Comparison of ENCODE assay signal across 14 cellular contexts in genomic region chrX:111181883-111182400, GRCh38.
DNase-seq lines count a peak whose midpoint lies in the region; FAIRE-seq and TF ChIP-seq lines count a peak whose summit lies in the region.
"Had no signal": no experiment of that assay in that cellular context is flagged by ENCODE, and none has a peak within 500 bp of the region (broad histone marks: within the 10 kb centered on the region; RNA-seq: fewer than 3 reads in every experiment).

No MANE protein-coding gene starts in this region.

- H2BK12ac ChIP-seq in mesenchymal stem cell (ENCODE audit: low read length in 2 of 2) = no peak overlapping the region

- no peaks in the 10 kb centered on the region for H4K20me1 ChIP-seq in osteoblast (ENCODE audit: insufficient read depth, low read length)

- no peak for TF ChIP-seq CTCF in osteoblast (IDR thresholded peaks at IDR 0.05; ENCODE audit: extremely low read depth, low read depth, low read length)

- H3K4me2 ChIP-seq in osteoblast (ENCODE audit: insufficient read depth, low read length) (no peak overlapping the region), mesenchymal stem cell (ENCODE audit: low read length, poor library complexity, severe bottlenecking) (no peak overlapping the region)

- DNase-seq in DMS79 (lab: John Stamatoyannopoulos, UW) (peak; percentile 68), NCI-H1436 (lab: John Stamatoyannopoulos, UW) (peak; percentile 47), NCI-H524 treated with DMSO at 0.1 percent for 48 hours (lab: John Stamatoyannopoulos, UW) (peak; percentile 97), midbrain (lab: John Stamatoyannopoulos, UW) (no peak), osteoblast (ENCODE audit: insufficient read length, low spot score, missing footprints) (no peak), mesenchymal stem cell (no peak), activated gamma-delta T cell treated with Interleukin-2 at 50 U/mL for 16 hours (no peak)
- DNase-seq: activated CD4-positive, alpha-beta T cell treated with anti-CD3 and anti-CD28 coated beads for 36 hours; activated CD8-positive, alpha-beta memory T cell treated with anti-CD3 and anti-CD28 coated beads, Interleukin-2, amount 50 U/mL, for 48 hours; activated naive CD4-positive, alpha-beta T cell treated with Interleukin-2 at 50 U/mL for 16 hours; small intestine; tibial artery had no signal

- FAIRE-seq in islet of Langerhans (lab: Jason Lieb, UNC) = peak; percentile 99
- FAIRE-seq: frontal cortex, small intestine had no signal

- H3K23ac ChIP-seq in mesenchymal stem cell (ENCODE audit: low read length in 2 of 2) = no peak overlapping the region

- no peaks in the 10 kb centered on the region for H3K79me2 ChIP-seq in osteoblast (ENCODE audit: insufficient read depth, low read length)

- H3K9me3 ChIP-seq in osteoblast (ENCODE audit: low read depth, low read length) (no peaks in the 10 kb centered on the region), mesenchymal stem cell (ENCODE audit: control insufficient read depth, low read length) (no peaks in the 10 kb centered on the region)
- H3K9me3 ChIP-seq: tibial artery had no signal

- H3K18ac ChIP-seq in mesenchymal stem cell (ENCODE audit: low read depth in 1 of 2, low read length in 2 of 2) = no peak overlapping the region

- H3K4me1 ChIP-seq in osteoblast (ENCODE audit: insufficient read depth, low read length) = no peaks in the 10 kb centered on the region
- H3K4me1 ChIP-seq in mesenchymal stem cell (ENCODE audit: control insufficient read depth, insufficient read depth, low read depth, low read length) = no peaks in the 10 kb centered on the region
- H3K4me1 ChIP-seq: tibial artery had no signal

- no peak overlapping the region for H2BK5ac ChIP-seq in mesenchymal stem cell (ENCODE audit: low read depth, low read length, poor library complexity, severe bottlenecking)

- no peak overlapping the region for H2AFZ ChIP-seq in osteoblast (ENCODE audit: low read length)
- H2AFZ ChIP-seq in mesenchymal stem cell (ENCODE audit: low read depth, low read length) = no peak overlapping the region

- H3K27me3 ChIP-seq in osteoblast (ENCODE audit: insufficient read depth, low read length) (peaks cover 2% of the 10 kb centered on the region), mesenchymal stem cell (ENCODE audit: control insufficient read depth in 1 of 2, insufficient read depth in 1 of 2, low read length in 2 of 2) (peaks cover 0 to 10% of the 10 kb centered on the region in 2 experiments)
- H3K27me3 ChIP-seq: tibial artery had no signal

- H3K9ac ChIP-seq in mesenchymal stem cell (ENCODE audit: low read length) = no peak overlapping the region

- WGBS in mesenchymal stem cell = 25% methylated on average over 1 of the region's 4 CpGs

- no peak overlapping the region for H2BK120ac ChIP-seq in mesenchymal stem cell (ENCODE audit: low read depth, low read length)

- H3K4ac ChIP-seq in mesenchymal stem cell (ENCODE audit: low read depth in 1 of 2, low read length in 2 of 2) = no peak overlapping the region

- no peak overlapping the region for H3K14ac ChIP-seq in mesenchymal stem cell (ENCODE audit: low read length in 2 of 2)

- H4K8ac ChIP-seq in mesenchymal stem cell (ENCODE audit: low read length) = no peak overlapping the region

- no peaks in the 10 kb centered on the region for H3K36me3 ChIP-seq in osteoblast (ENCODE audit: insufficient read depth, low read length)
- H3K36me3 ChIP-seq in mesenchymal stem cell (ENCODE audit: control insufficient read depth in 1 of 2, insufficient read depth in 2 of 2, low read depth in 1 of 2, low read length in 2 of 2) = no peaks in the 10 kb centered on the region
- H3K36me3 ChIP-seq: tibial artery had no signal

- no peak overlapping the region for H4K91ac ChIP-seq in mesenchymal stem cell (ENCODE audit: low read length)

- H3K4me3 ChIP-seq in osteoblast (ENCODE audit: insufficient read depth, low read length) = no peak overlapping the region
- H3K4me3 ChIP-seq in mesenchymal stem cell (ENCODE audit: insufficient read depth in 1 of 2, low read depth in 1 of 2, low read length in 2 of 2) = no peak overlapping the region
- H3K4me3 ChIP-seq: tibial artery had no signal

- H3K27ac ChIP-seq in osteoblast (ENCODE audit: low read depth, low read length) (no peak overlapping the region), mesenchymal stem cell (ENCODE audit: low read length, poor library complexity, severe bottlenecking) (no peak overlapping the region)
- H3K27ac ChIP-seq: tibial artery had no signal

- no peak overlapping the region for H2BK15ac ChIP-seq in mesenchymal stem cell (ENCODE audit: low read depth, poor library complexity, severe bottlenecking)

- no peak overlapping the region for H2AK5ac ChIP-seq in mesenchymal stem cell (ENCODE audit: low read length, severe bottlenecking)

- no peaks in the 10 kb centered on the region for H3K79me1 ChIP-seq in mesenchymal stem cell (replicated peaks; ENCODE audit: low read length, poor library complexity, severe bottlenecking)

Comparison
In these comparisons a context has a peak if more than half of its experiments do, and no peak if none do; other contexts are left out.
1. DNase-seq: peak in DMS79 (single experiment), NCI-H1436 (single experiment) and NCI-H524 treated with DMSO at 0.1 percent for 48 hours (single experiment); none in midbrain (single experiment), osteoblast (single experiment), mesenchymal stem cell (single experiment) and activated gamma-delta T cell treated with Interleukin-2 at 50 U/mL for 16 hours (single experiment).